Comparison of ENCODE assay signal across 8 cellular contexts in genomic region chr13:52652170-52652979, GRCh38. TPM values are rescaled to one million over a fixed set of nuclear protein-coding genes. Genes with fewer than 3 reads are reported as not detected.
DNase-seq lines count a peak whose midpoint lies in the region; ATAC-seq and TF ChIP-seq lines count a peak whose summit lies in the region.

Gene SUGT1, plus strand, starts transcription at chr13:52652836. Its CDS starts 85 bp downstream, at chr13:52652921.

- H3K4me1 ChIP-seq in CD4-positive, alpha-beta memory T cell (ENCODE audit: insufficient read depth, low read length): peaks cover 46% of the 10 kb centered on the region
- H3K4me1 ChIP-seq in duodenal mucosa (ENCODE audit: control insufficient read depth in 1 of 2, insufficient read depth in 2 of 2, low read length in 2 of 2) (peaks cover 24 to 27% of the 10 kb centered on the region in 2 donors), right lobe of liver (peaks cover 0 to 11% (median 4%) of the 10 kb centered on the region in 4 donors)

- peak; percentile 50 to 57 (median 50) for TF ChIP-seq CTCF in right lobe of liver (IDR thresholded peaks at IDR 0.05)

- peaks cover 0 to 2% (median 0%) of the 10 kb centered on the region in 8 donors for H3K9me3 Mint-ChIP-seq in CD4-positive, alpha-beta memory T cell

- no peaks in the 10 kb centered on the region for H3K9me3 ChIP-seq in CD4-positive, alpha-beta memory T cell (ENCODE audit: control insufficient read depth in 1 of 2, low read length in 2 of 2)
- H3K9me3 ChIP-seq in duodenal mucosa (ENCODE audit: control insufficient read depth in 1 of 2, low read length in 2 of 2): no peaks in the 10 kb centered on the region
- H3K9me3 ChIP-seq in right lobe of liver: no peaks in the 10 kb centered on the region

- TF ChIP-seq POLR2A in right lobe of liver (IDR thresholded peaks at IDR 0.05): peak; percentile 90

- no peaks in the 10 kb centered on the region for H3K27me3 Mint-ChIP-seq in CD4-positive, alpha-beta memory T cell

- H3K4me1 Mint-ChIP-seq in CD4-positive, alpha-beta memory T cell: peaks cover 8 to 16% (median 13%) of the 10 kb centered on the region in 4 donors

- intact Hi-C loops in CD4-positive, alpha-beta memory T cell (cut with micrococcal nuclease): loop anchor here (1.0 to 2.0 kb wide), 7 partner anchors 35 to 1200 kb away; partner anchors contain the start of genes ALG11, CKAP2, DHRS12 and INTS6
- intact Hi-C loops in right lobe of liver (cut with DNase I): no loop called here

- H3K36me3 Mint-ChIP-seq in CD4-positive, alpha-beta memory T cell: peaks cover 8 to 9% of the 10 kb centered on the region in 2 donors

- no peaks in the 10 kb centered on the region for H3K36me3 ChIP-seq in CD4-positive, alpha-beta memory T cell (ENCODE audit: insufficient read depth, low read length)
- H3K36me3 ChIP-seq in duodenal mucosa (ENCODE audit: control insufficient read depth in 1 of 2, insufficient read depth in 2 of 2, low read length in 2 of 2) (peaks cover 2 to 12% of the 10 kb centered on the region in 2 donors), right lobe of liver (peaks cover 0 to 3% (median 0%) of the 10 kb centered on the region in 4 donors)

- peak within 1 kb of the TSS; percentile 96 for H3K27ac ChIP-seq in CD4-positive, alpha-beta memory T cell (ENCODE audit: low read depth, low read length)
- H3K27ac ChIP-seq in duodenal mucosa (ENCODE audit: low read depth, low read length): peak within 1 kb of the TSS; percentile 100
- peak within 1 kb of the TSS; percentile 94 to 96 (median 96) for H3K27ac ChIP-seq in right lobe of liver

- no peak within 1 kb of the TSS for H3K27ac Mint-ChIP-seq in CD4-positive, alpha-beta memory T cell

- H3K27me3 ChIP-seq in CD4-positive, alpha-beta memory T cell (ENCODE audit: insufficient read depth, low read length): no peaks in the 10 kb centered on the region
- no peaks in the 10 kb centered on the region for H3K27me3 ChIP-seq in duodenal mucosa (ENCODE audit: control insufficient read depth in 1 of 2, insufficient read depth in 2 of 2, low read length in 2 of 2)
- no peaks in the 10 kb centered on the region for H3K27me3 ChIP-seq in right lobe of liver

- 1% methylated on average over 29 of the region's 61 CpGs for WGBS in right lobe of liver (ENCODE audit: insufficient coverage, low coverage, low lambda C conversion rate, missing lambda C conversion rate)

- H3K4me3 ChIP-seq in CD4-positive, alpha-beta memory T cell (ENCODE audit: low read length in 2 of 2): peak within 1 kb of the TSS; percentile 61 to 94
- H3K4me3 ChIP-seq in duodenal mucosa (ENCODE audit: low read depth in 1 of 2, low read length in 2 of 2) (peak within 1 kb of the TSS; percentile 96 to 99), right lobe of liver (peak within 1 kb of the TSS; percentile 70 to 90 (median 75))

- CTCF ChIA-PET in CD4-positive, alpha-beta memory T cell (lab: Charles Lee; ENCODE audit: partially characterized antibody): interaction anchor here (0.9 to 3.6 kb wide), 9 partner anchors 10 to 201 kb away, joined by 3 to 54 read pairs (median 6); partner anchors contain the start of gene VPS36

- ATAC-seq in GM19438 (IDR thresholded peaks at IDR 0.05; ENCODE audit: low read depth, unreplicated experiment) (peak; percentile 92), HG03575 (IDR thresholded peaks at IDR 0.05; ENCODE audit: extremely low read depth, insufficient number of reproducible peaks, low FRiP score, unreplicated experiment) (peak; percentile 92), right lobe of liver (peak; percentile 96 to 99 (median 98))

- H3K4me3 Mint-ChIP-seq in CD4-positive, alpha-beta memory T cell: no peak within 1 kb of the TSS

- peak within 1 kb of the TSS; percentile 96 to 98 for H3K9ac ChIP-seq in duodenal mucosa (ENCODE audit: low read depth in 1 of 2, low read length in 2 of 2)

- POLR2A ChIA-PET in CD4-positive, alpha-beta memory T cell (lab: Charles Lee; ENCODE audit: partially characterized antibody): interaction anchor here (0.6 to 3.8 kb wide), 20 partner anchors 10 to 1199 kb away, joined by 3 to 158 read pairs (median 5); partner anchors contain the start of genes ALG11, CKAP2, HNRNPA1L2 and INTS6

- peak; percentile 96 to 98 (median 97) for DNase-seq in CD4-positive, alpha-beta memory T cell
- DNase-seq in NCI-H82 (lab: John Stamatoyannopoulos, UW) (peak; percentile 100), right lobe of liver (peak; percentile 98 to 99 (median 98))
- peak; percentile 94 to 96 for DNase-seq in activated CD4-positive, alpha-beta T cell treated with anti-CD3 and anti-CD28 coated beads, Interleukin-2, amount 50 U/mL, for 48 hours
- DNase-seq in stimulated activated CD4-positive, alpha-beta T cell treated with anti-CD3 and anti-CD28 coated beads, Interleukin-4, amount 100 ng/mL, for 4 hours: peak; percentile 94 to 95

RNA-seq across cellular contexts. Expression of gene SUGT1, which starts in this region (rescaled TPM):
- total RNA-seq in CD4-positive, alpha-beta memory T cell: 10 to 100 TPM; 40.4 to 42.5 TPM
- polyA plus RNA-seq in CD4-positive, alpha-beta memory T cell: 10 to 100 TPM; 47.6 to 51.0 TPM
- 10 to 100 TPM; 15.4 to 29.3 (median 23.9) TPM for total RNA-seq in right lobe of liver

Comparison
In these comparisons a context has a peak if more than half of its experiments do, and no peak if none do; other contexts are left out.
1. Peak in every context shown above with its lines: DNase-seq, ATAC-seq, H3K4me3 ChIP-seq and H3K27ac ChIP-seq.